Comparison of ENCODE assay signal across 1 cellular context in genomic region chr10:1683649-1684048, GRCh38.
TF ChIP-seq lines count a peak whose summit lies in the region.

No MANE protein-coding gene starts in this region.

TF ChIP-seq in WTC11, 78 proteins besides CTCF, POLR2A, EP300 and RAD21 (continued from another document):
- no peak for TF ChIP-seq RELA (CRISPR knock-in tag; IDR thresholded peaks at IDR 0.05; ENCODE audit: borderline replicate concordance)
- TF ChIP-seq, protein P1, sequence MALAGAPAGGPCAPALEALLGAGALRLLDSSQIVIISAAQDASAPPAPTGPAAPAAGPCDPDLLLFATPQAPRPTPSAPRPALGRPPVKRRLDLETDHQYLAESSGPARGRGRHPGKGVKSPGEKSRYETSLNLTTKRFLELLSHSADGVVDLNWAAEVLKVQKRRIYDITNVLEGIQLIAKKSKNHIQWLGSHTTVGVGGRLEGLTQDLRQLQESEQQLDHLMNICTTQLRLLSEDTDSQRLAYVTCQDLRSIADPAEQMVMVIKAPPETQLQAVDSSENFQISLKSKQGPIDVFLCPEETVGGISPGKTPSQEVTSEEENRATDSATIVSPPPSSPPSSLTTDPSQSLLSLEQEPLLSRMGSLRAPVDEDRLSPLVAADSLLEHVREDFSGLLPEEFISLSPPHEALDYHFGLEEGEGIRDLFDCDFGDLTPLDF (CRISPR knock-in tag; IDR thresholded peaks at IDR 0.05): no peak
- no peak for TF ChIP-seq ZNF281 (CRISPR knock-in tag; IDR thresholded peaks at IDR 0.05)
- TF ChIP-seq MXD4 (CRISPR knock-in tag; IDR thresholded peaks at IDR 0.05; ENCODE audit: borderline replicate concordance): no peak
- no peak for TF ChIP-seq FOXK1 (CRISPR knock-in tag; IDR thresholded peaks at IDR 0.05)
- no peak for TF ChIP-seq ATF6 (CRISPR knock-in tag; IDR thresholded peaks at IDR 0.05)
